ENCODE assay signal across 40 cellular contexts in the genomic region with DNA sequence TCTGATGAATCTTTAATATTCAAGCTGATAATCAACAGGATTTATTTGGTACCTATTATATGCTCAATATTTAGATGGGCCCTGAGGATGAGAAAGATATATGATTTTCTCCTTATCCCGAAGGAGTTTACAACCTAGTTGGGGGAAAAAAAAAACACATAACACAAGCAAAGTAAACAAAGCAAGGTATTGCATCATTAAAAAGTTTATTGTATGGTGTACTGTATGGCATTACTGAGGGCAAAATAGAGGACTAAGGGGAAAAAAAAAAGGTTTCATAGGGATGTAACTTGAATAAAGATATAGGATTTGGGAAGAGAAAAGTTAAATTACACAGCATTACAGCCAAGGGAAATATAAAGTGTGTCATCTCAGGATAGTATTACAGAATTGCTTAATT.
"Had no signal": no experiment of that assay in that cellular context is flagged by ENCODE, and none has a peak within 500 bp of the region (broad histone marks: within the 10 kb centered on the region; RNA-seq: fewer than 3 reads in every experiment).

No MANE protein-coding gene starts in this region.

- H3K4me1 Mint-ChIP-seq: activated naive CD4-positive, alpha-beta T cell treated with anti-CD3 and anti-CD28 coated beads, Interleukin-2, amount 10 ng/mL, durations not matched to agents 7 days and 5 days; activated naive CD4-positive, alpha-beta T cell treated with anti-CD3 and anti-CD28 coated beads, Interleukin-2, amount 50 U/mL, for 24 hours; activated naive CD8-positive, alpha-beta T cell treated with anti-CD3 and anti-CD28 coated beads for 36 hours; activated naive CD8-positive, alpha-beta T cell treated with anti-CD3 and anti-CD28 coated beads, Interleukin-2, amount 10 ng/mL, durations not matched to agents 7 days and 5 days; activated naive CD8-positive, alpha-beta T cell treated with anti-CD3 and anti-CD28 coated beads, Interleukin-2, amount 50 U/mL, for 24 hours; activated T-helper 17 cell treated with anti-CD3 and anti-CD28 coated beads, Interleukin-2, amount 50 U/mL, for 72 hours; brain; central memory CD8-positive, alpha-beta T cell had no signal

- ATAC-seq: activated naive CD4-positive, alpha-beta T cell treated with anti-CD3 and anti-CD28 coated beads, Interleukin-2, amount 50 U/mL, for 72 hours; activated naive CD8-positive, alpha-beta T cell treated with anti-CD3 and anti-CD28 coated beads, Interleukin-2, amount 50 U/mL, for 24 hours; activated T-cell treated with anti-CD3 and anti-CD28 coated beads, Interleukin-2, amount 50 U/mL, for 4 hours; activated T-cell treated with anti-CD3 and anti-CD28 coated beads, Interleukin-2, amount 50 U/mL, for 72 hours; activated T-helper 17 cell treated with anti-CD3 and anti-CD28 coated beads, Interleukin-2, amount 50 U/mL, for 72 hours; body of pancreas had no signal

- H3K9me3 Mint-ChIP-seq: activated naive CD4-positive, alpha-beta T cell treated with anti-CD3 and anti-CD28 coated beads for 36 hours; activated naive CD4-positive, alpha-beta T cell treated with anti-CD3 and anti-CD28 coated beads, Interleukin-2, amount 50 U/mL, for 24 hours; activated naive CD8-positive, alpha-beta T cell treated with anti-CD3 and anti-CD28 coated beads, Interleukin-2, amount 10 ng/mL, durations not matched to agents 7 days and 5 days; activated T-cell treated with anti-CD3 and anti-CD28 coated beads, Interleukin-2, amount 50 U/mL, for 4 hours; activated T-helper 1 cell treated with anti-CD3 and anti-CD28 coated beads, Interleukin-12 subunit alpha, Interleukin-12 subunit beta, Interleukin-2, Interleukin-4 antibody, amounts not matched to agents 30 ng/mL and 10 ng/mL and 1 ng/mL, durations not matched to agents 14 hours and 24 hours and 36 hours; activated T-helper 17 cell treated with anti-CD3 and anti-CD28 coated beads, Interleukin-2, amount 50 U/mL, for 72 hours; activated T-helper 2 cell treated with anti-CD3 and anti-CD28 coated beads, Interferon-gamma antibody, Interleukin-2, Interleukin-4, amounts not matched to agents 10 μg/mL and 5 μg/mL and 100 μg/mL, durations not matched to agents 14 hours and 24 hours and 36 hours had no signal

- H3K9me3 ChIP-seq: ascending aorta, body of pancreas, breast epithelium had no signal

- H3K4me3 Mint-ChIP-seq: activated naive CD4-positive, alpha-beta T cell treated with anti-CD3 and anti-CD28 coated beads for 36 hours; activated naive CD4-positive, alpha-beta T cell treated with anti-CD3 and anti-CD28 coated beads, Interleukin-2, amount 10 ng/mL, durations not matched to agents 7 days and 5 days; activated naive CD4-positive, alpha-beta T cell treated with anti-CD3 and anti-CD28 coated beads, Interleukin-2, amount 50 U/mL, for 24 hours; activated naive CD8-positive, alpha-beta T cell; activated naive CD8-positive, alpha-beta T cell treated with anti-CD3 and anti-CD28 coated beads for 36 hours; activated naive CD8-positive, alpha-beta T cell treated with anti-CD3 and anti-CD28 coated beads, Interleukin-2, amount 10 ng/mL, durations not matched to agents 7 days and 5 days; activated naive CD8-positive, alpha-beta T cell treated with anti-CD3 and anti-CD28 coated beads, Interleukin-2, amount 50 U/mL, for 24 hours; activated T-cell treated with anti-CD3 and anti-CD28 coated beads, Interleukin-2, amount 50 U/mL, for 24 hours; activated T-cell treated with anti-CD3 and anti-CD28 coated beads, Interleukin-2, amount 50 U/mL, for 4 hours; activated T-cell treated with anti-CD3 and anti-CD28 coated beads, Interleukin-2, amount 50 U/mL, for 72 hours; activated T-helper 1 cell treated with anti-CD3 and anti-CD28 coated beads, Interleukin-12 subunit alpha, Interleukin-12 subunit beta, Interleukin-2, Interleukin-4 antibody, amounts not matched to agents 30 ng/mL and 10 ng/mL and 1 ng/mL, durations not matched to agents 14 hours and 24 hours and 36 hours; activated T-helper 17 cell treated with anti-CD3 and anti-CD28 coated beads, Interleukin-2, amount 50 U/mL, for 72 hours; brain; central memory CD8-positive, alpha-beta T cell had no signal

- H3K4me1 ChIP-seq: adrenal gland, ascending aorta, body of pancreas, breast epithelium had no signal

- H3K4me3 ChIP-seq: adrenal gland, ascending aorta, body of pancreas, breast epithelium, cardiac muscle cell had no signal

- H3K27ac ChIP-seq: adrenal gland, ascending aorta, body of pancreas, brain microvascular endothelial cell, breast epithelium, cardiac muscle cell had no signal

- FAIRE-seq: astrocyte, bronchial epithelial cell had no signal

- H3K27me3 Mint-ChIP-seq: activated naive CD4-positive, alpha-beta T cell treated with anti-CD3 and anti-CD28 coated beads, Interleukin-2, amount 10 ng/mL, durations not matched to agents 7 days and 5 days; activated naive CD4-positive, alpha-beta T cell treated with anti-CD3 and anti-CD28 coated beads, Interleukin-2, amount 50 U/mL, for 24 hours; activated naive CD8-positive, alpha-beta T cell; activated naive CD8-positive, alpha-beta T cell treated with anti-CD3 and anti-CD28 coated beads for 36 hours; activated naive CD8-positive, alpha-beta T cell treated with anti-CD3 and anti-CD28 coated beads, Interleukin-2, amount 10 ng/mL, durations not matched to agents 7 days and 5 days; activated naive CD8-positive, alpha-beta T cell treated with anti-CD3 and anti-CD28 coated beads, Interleukin-2, amount 50 U/mL, for 24 hours; activated T-cell treated with anti-CD3 and anti-CD28 coated beads, Interleukin-2, amount 50 U/mL, for 24 hours; activated T-helper 17 cell treated with anti-CD3 and anti-CD28 coated beads, Interleukin-2, amount 50 U/mL, for 72 hours; brain; central memory CD8-positive, alpha-beta T cell had no signal

- H3K27ac Mint-ChIP-seq: activated naive CD4-positive, alpha-beta T cell treated with anti-CD3 and anti-CD28 coated beads for 36 hours; activated naive CD4-positive, alpha-beta T cell treated with anti-CD3 and anti-CD28 coated beads, Interleukin-2, amount 10 ng/mL, durations not matched to agents 7 days and 5 days; activated naive CD4-positive, alpha-beta T cell treated with anti-CD3 and anti-CD28 coated beads, Interleukin-2, amount 50 U/mL, for 24 hours; activated naive CD4-positive, alpha-beta T cell treated with anti-CD3 and anti-CD28 coated beads, Interleukin-2, amount 50 U/mL, for 72 hours; activated naive CD8-positive, alpha-beta T cell; activated naive CD8-positive, alpha-beta T cell treated with anti-CD3 and anti-CD28 coated beads for 36 hours; activated naive CD8-positive, alpha-beta T cell treated with anti-CD3 and anti-CD28 coated beads, Interleukin-2, amount 10 ng/mL, durations not matched to agents 7 days and 5 days; activated naive CD8-positive, alpha-beta T cell treated with anti-CD3 and anti-CD28 coated beads, Interleukin-2, amount 50 U/mL, for 24 hours; activated T-cell treated with anti-CD3 and anti-CD28 coated beads, Interleukin-2, amount 50 U/mL, for 24 hours; activated T-cell treated with anti-CD3 and anti-CD28 coated beads, Interleukin-2, amount 50 U/mL, for 72 hours; activated T-helper 1 cell treated with anti-CD3 and anti-CD28 coated beads, Interleukin-12 subunit alpha, Interleukin-12 subunit beta, Interleukin-2, Interleukin-4 antibody, amounts not matched to agents 30 ng/mL and 10 ng/mL and 1 ng/mL, durations not matched to agents 14 hours and 24 hours and 36 hours; activated T-helper 17 cell treated with anti-CD3 and anti-CD28 coated beads, Interleukin-2, amount 50 U/mL, for 72 hours; activated T-helper 2 cell treated with anti-CD3 and anti-CD28 coated beads, Interferon-gamma antibody, Interleukin-2, Interleukin-4, amounts not matched to agents 10 μg/mL and 5 μg/mL and 100 μg/mL, durations not matched to agents 14 hours and 24 hours and 36 hours; brain had no signal

- DNase-seq: activated effector memory CD4-positive, alpha-beta T cell treated with anti-CD3 and anti-CD28 coated beads, Interleukin-2, amount 50 U/mL, for 16 hours; activated effector memory CD4-positive, alpha-beta T cell treated with Interleukin-2 at 50 U/mL for 16 hours; activated gamma-delta T cell; activated gamma-delta T cell treated with Interleukin-2 at 50 U/mL for 16 hours; activated naive CD4-positive, alpha-beta T cell; activated naive CD4-positive, alpha-beta T cell treated with anti-CD3 and anti-CD28 coated beads for 36 hours; activated naive CD4-positive, alpha-beta T cell treated with anti-CD3 and anti-CD28 coated beads, Interleukin-2, amount 10 ng/mL, durations not matched to agents 7 days and 5 days; activated naive CD4-positive, alpha-beta T cell treated with anti-CD3 and anti-CD28 coated beads, Interleukin-2, amount 50 U/mL, for 16 hours; activated naive CD4-positive, alpha-beta T cell treated with Interleukin-2 at 50 U/mL for 16 hours; activated naive CD8-positive, alpha-beta T cell treated with anti-CD3 and anti-CD28 coated beads for 36 hours; activated naive CD8-positive, alpha-beta T cell treated with anti-CD3 and anti-CD28 coated beads, Interleukin-2, amount 10 ng/mL, durations not matched to agents 7 days and 5 days; activated naive CD8-positive, alpha-beta T cell treated with anti-CD3 and anti-CD28 coated beads, Interleukin-2, amount 50 U/mL, for 24 hours; activated T-cell treated with anti-CD3 and anti-CD28 coated beads, Interleukin-2, amount 50 U/mL, for 1 hour; activated T-cell treated with anti-CD3 and anti-CD28 coated beads, Interleukin-2, amount 50 U/mL, for 24 hours; activated T-cell treated with anti-CD3 and anti-CD28 coated beads, Interleukin-2, amount 50 U/mL, for 4 hours; activated T-cell treated with anti-CD3 and anti-CD28 coated beads, Interleukin-2, amount 50 U/mL, for 48 hours; activated T-cell treated with anti-CD3 and anti-CD28 coated beads, Interleukin-2, amount 50 U/mL, for 72 hours; adrenal gland; amniotic stem cell; amygdala; anterior cingulate cortex; aorta; body of pancreas; brain microvascular endothelial cell; caudate nucleus; central memory CD4-positive, alpha-beta T cell; cerebellar nuclear complex had no signal

- H3K27me3 ChIP-seq: adrenal gland, ascending aorta, body of pancreas, brain microvascular endothelial cell, breast epithelium, cardiac muscle cell had no signal

- H3K36me3 ChIP-seq: adrenal gland, ascending aorta, brain microvascular endothelial cell, breast epithelium, cardiac muscle cell had no signal

- H3K36me3 Mint-ChIP-seq: activated naive CD4-positive, alpha-beta T cell treated with anti-CD3 and anti-CD28 coated beads, Interleukin-2, amount 10 ng/mL, durations not matched to agents 7 days and 5 days; activated naive CD4-positive, alpha-beta T cell treated with anti-CD3 and anti-CD28 coated beads, Interleukin-2, amount 50 U/mL, for 24 hours; activated naive CD4-positive, alpha-beta T cell treated with anti-CD3 and anti-CD28 coated beads, Interleukin-2, amount 50 U/mL, for 72 hours; activated naive CD8-positive, alpha-beta T cell; activated naive CD8-positive, alpha-beta T cell treated with anti-CD3 and anti-CD28 coated beads for 36 hours; activated naive CD8-positive, alpha-beta T cell treated with anti-CD3 and anti-CD28 coated beads, Interleukin-2, amount 10 ng/mL, durations not matched to agents 7 days and 5 days; brain had no signal
